ENCODE assay signal across 35 cellular contexts in genomic region chr7:88141953-88142352, GRCh38.
"Had no signal": no experiment of that assay in that cellular context is flagged by ENCODE, and none has a peak within 500 bp of the region (broad histone marks: within the 10 kb centered on the region; RNA-seq: fewer than 3 reads in every experiment).

No MANE protein-coding gene starts in this region.

- DNase-seq: activated CD4-positive, alpha-beta memory T cell treated with anti-CD3 and anti-CD28 coated beads for 36 hours; activated CD4-positive, alpha-beta T cell treated with anti-CD3 and anti-CD28 coated beads for 36 hours; activated CD4-positive, alpha-beta T cell treated with anti-CD3 and anti-CD28 coated beads, Interleukin-2, amount 10 ng/mL, durations not matched to agents 24 days and 14 days; activated CD4-positive, CD25-positive, alpha-beta regulatory T cell; activated CD4-positive, CD25-positive, alpha-beta regulatory T cell treated with anti-CD3 and anti-CD28 coated beads, Interleukin-2, amount 50 U/mL, for 72 hours; activated CD8-positive, alpha-beta memory T cell treated with anti-CD3 and anti-CD28 coated beads, Interleukin-2, amount 10 ng/mL, durations not matched to agents 7 days and 5 days; activated CD8-positive, alpha-beta memory T cell treated with anti-CD3 and anti-CD28 coated beads, Interleukin-2, amount 50 U/mL, for 4 hours; activated CD8-positive, alpha-beta T cell treated with anti-CD3 and anti-CD28 coated beads, Interleukin-2, amount 10 ng/mL, durations not matched to agents 7 days and 5 days; activated effector memory CD4-positive, alpha-beta T cell treated with anti-CD3 and anti-CD28 coated beads, Interleukin-2, amount 50 U/mL, for 16 hours; activated naive CD4-positive, alpha-beta T cell treated with anti-CD3 and anti-CD28 coated beads for 36 hours; activated naive CD8-positive, alpha-beta T cell treated with anti-CD3 and anti-CD28 coated beads for 36 hours; activated naive CD8-positive, alpha-beta T cell treated with anti-CD3 and anti-CD28 coated beads, Interleukin-2, amount 50 U/mL, for 24 hours; activated T-cell treated with anti-CD3 and anti-CD28 coated beads, Interleukin-2, amount 50 U/mL, for 1 hour; activated T-cell treated with anti-CD3 and anti-CD28 coated beads, Interleukin-2, amount 50 U/mL, for 48 hours; adrenal gland; amygdala; aorta; body of pancreas; central memory CD4-positive, alpha-beta T cell; cerebellar nuclear complex; colonic mucosa; effector CD8-positive, alpha-beta T cell; foreskin fibroblast; head of caudate nucleus; T-helper 1 cell; T-helper 17 cell; T1000 had no signal

- H3K36me3 Mint-ChIP-seq: activated CD4-positive, alpha-beta memory T cell treated with anti-CD3 and anti-CD28 coated beads for 36 hours; activated CD8-positive, alpha-beta memory T cell treated with anti-CD3 and anti-CD28 coated beads, Interleukin-2, amount 10 ng/mL, durations not matched to agents 7 days and 5 days; activated naive CD4-positive, alpha-beta T cell treated with anti-CD3 and anti-CD28 coated beads, Interleukin-2, amount 50 U/mL, for 24 hours had no signal

- H3K4me3 Mint-ChIP-seq: activated CD4-positive, alpha-beta memory T cell treated with anti-CD3 and anti-CD28 coated beads for 36 hours; activated CD4-positive, alpha-beta T cell treated with anti-CD3 and anti-CD28 coated beads for 36 hours; activated CD4-positive, alpha-beta T cell treated with anti-CD3 and anti-CD28 coated beads, Interleukin-2, amount 10 ng/mL, durations not matched to agents 24 days and 14 days; activated CD8-positive, alpha-beta memory T cell treated with anti-CD3 and anti-CD28 coated beads, Interleukin-2, amount 10 ng/mL, durations not matched to agents 7 days and 5 days; activated CD8-positive, alpha-beta T cell treated with anti-CD3 and anti-CD28 coated beads, Interleukin-2, amount 10 ng/mL, durations not matched to agents 7 days and 5 days; activated naive CD4-positive, alpha-beta T cell treated with anti-CD3 and anti-CD28 coated beads for 36 hours; activated naive CD4-positive, alpha-beta T cell treated with anti-CD3 and anti-CD28 coated beads, Interleukin-2, amount 50 U/mL, for 24 hours; activated naive CD8-positive, alpha-beta T cell treated with anti-CD3 and anti-CD28 coated beads for 36 hours; activated naive CD8-positive, alpha-beta T cell treated with anti-CD3 and anti-CD28 coated beads, Interleukin-2, amount 50 U/mL, for 24 hours; activated T-helper 1 cell treated with anti-CD3 and anti-CD28 coated beads, Interleukin-12 subunit alpha, Interleukin-12 subunit beta, Interleukin-2, Interleukin-4 antibody, amounts not matched to agents 30 ng/mL and 10 ng/mL and 1 ng/mL, durations not matched to agents 14 hours and 24 hours and 36 hours; T-helper 17 cell; T-helper 2 cell treated with Interferon-gamma antibody and Interleukin-4, amounts not matched to agents 5 μg/mL and 100 μg/mL, for 36 hours had no signal

- H3K27ac ChIP-seq: adrenal gland, colonic mucosa, epithelial cell of prostate had no signal

- H3K27me3 Mint-ChIP-seq: activated CD4-positive, alpha-beta memory T cell treated with anti-CD3 and anti-CD28 coated beads for 36 hours; activated CD4-positive, alpha-beta T cell treated with anti-CD3 and anti-CD28 coated beads for 36 hours; activated CD4-positive, alpha-beta T cell treated with anti-CD3 and anti-CD28 coated beads, Interleukin-2, amount 10 ng/mL, durations not matched to agents 24 days and 14 days; activated CD8-positive, alpha-beta memory T cell treated with anti-CD3 and anti-CD28 coated beads, Interleukin-2, amount 10 ng/mL, durations not matched to agents 7 days and 5 days; activated naive CD4-positive, alpha-beta T cell treated with anti-CD3 and anti-CD28 coated beads, Interleukin-2, amount 50 U/mL, for 24 hours; activated naive CD8-positive, alpha-beta T cell treated with anti-CD3 and anti-CD28 coated beads for 36 hours; activated naive CD8-positive, alpha-beta T cell treated with anti-CD3 and anti-CD28 coated beads, Interleukin-2, amount 50 U/mL, for 24 hours; T-helper 17 cell had no signal

- ATAC-seq: activated CD4-positive, alpha-beta T cell treated with anti-CD3 and anti-CD28 coated beads for 36 hours; activated CD8-positive, alpha-beta memory T cell treated with anti-CD3 and anti-CD28 coated beads, Interleukin-2, amount 10 ng/mL, durations not matched to agents 7 days and 5 days; activated CD8-positive, alpha-beta T cell treated with anti-CD3 and anti-CD28 coated beads, Interleukin-2, amount 10 ng/mL, durations not matched to agents 7 days and 5 days; activated naive CD8-positive, alpha-beta T cell treated with anti-CD3 and anti-CD28 coated beads, Interleukin-2, amount 50 U/mL, for 24 hours; T-helper 17 cell had no signal

- H3K27ac Mint-ChIP-seq: activated CD4-positive, alpha-beta memory T cell treated with anti-CD3 and anti-CD28 coated beads for 36 hours; activated CD4-positive, alpha-beta T cell treated with anti-CD3 and anti-CD28 coated beads for 36 hours; activated CD4-positive, alpha-beta T cell treated with anti-CD3 and anti-CD28 coated beads, Interleukin-2, amount 10 ng/mL, durations not matched to agents 24 days and 14 days; activated CD8-positive, alpha-beta memory T cell treated with anti-CD3 and anti-CD28 coated beads, Interleukin-2, amount 10 ng/mL, durations not matched to agents 7 days and 5 days; activated CD8-positive, alpha-beta T cell treated with anti-CD3 and anti-CD28 coated beads, Interleukin-2, amount 10 ng/mL, durations not matched to agents 7 days and 5 days; activated naive CD4-positive, alpha-beta T cell treated with anti-CD3 and anti-CD28 coated beads for 36 hours; activated naive CD4-positive, alpha-beta T cell treated with anti-CD3 and anti-CD28 coated beads, Interleukin-2, amount 50 U/mL, for 24 hours; activated naive CD8-positive, alpha-beta T cell treated with anti-CD3 and anti-CD28 coated beads for 36 hours; activated naive CD8-positive, alpha-beta T cell treated with anti-CD3 and anti-CD28 coated beads, Interleukin-2, amount 50 U/mL, for 24 hours; activated T-helper 1 cell treated with anti-CD3 and anti-CD28 coated beads, Interleukin-12 subunit alpha, Interleukin-12 subunit beta, Interleukin-2, Interleukin-4 antibody, amounts not matched to agents 30 ng/mL and 10 ng/mL and 1 ng/mL, durations not matched to agents 14 hours and 24 hours and 36 hours; activated T-helper 2 cell treated with anti-CD3 and anti-CD28 coated beads, Interferon-gamma antibody, Interleukin-2, Interleukin-4, amounts not matched to agents 10 μg/mL and 5 μg/mL and 100 μg/mL, durations not matched to agents 14 hours and 24 hours and 36 hours; T-helper 17 cell; T-helper 2 cell treated with Interferon-gamma antibody and Interleukin-4, amounts not matched to agents 5 μg/mL and 100 μg/mL, for 36 hours had no signal

- H3K4me1 ChIP-seq: adrenal gland, colonic mucosa had no signal

- H3K9me3 Mint-ChIP-seq: activated CD4-positive, alpha-beta memory T cell treated with anti-CD3 and anti-CD28 coated beads for 36 hours; activated CD4-positive, alpha-beta T cell treated with anti-CD3 and anti-CD28 coated beads, Interleukin-2, amount 10 ng/mL, durations not matched to agents 24 days and 14 days; activated naive CD4-positive, alpha-beta T cell treated with anti-CD3 and anti-CD28 coated beads for 36 hours; activated naive CD4-positive, alpha-beta T cell treated with anti-CD3 and anti-CD28 coated beads, Interleukin-2, amount 50 U/mL, for 24 hours; activated naive CD8-positive, alpha-beta T cell treated with anti-CD3 and anti-CD28 coated beads for 36 hours; activated naive CD8-positive, alpha-beta T cell treated with anti-CD3 and anti-CD28 coated beads, Interleukin-2, amount 50 U/mL, for 24 hours; activated T-helper 1 cell treated with anti-CD3 and anti-CD28 coated beads, Interleukin-12 subunit alpha, Interleukin-12 subunit beta, Interleukin-2, Interleukin-4 antibody, amounts not matched to agents 30 ng/mL and 10 ng/mL and 1 ng/mL, durations not matched to agents 14 hours and 24 hours and 36 hours; activated T-helper 2 cell treated with anti-CD3 and anti-CD28 coated beads, Interferon-gamma antibody, Interleukin-2, Interleukin-4, amounts not matched to agents 10 μg/mL and 5 μg/mL and 100 μg/mL, durations not matched to agents 14 hours and 24 hours and 36 hours; T-helper 2 cell treated with Interferon-gamma antibody and Interleukin-4, amounts not matched to agents 5 μg/mL and 100 μg/mL, for 36 hours had no signal

- H3K4me1 Mint-ChIP-seq: activated CD4-positive, alpha-beta T cell treated with anti-CD3 and anti-CD28 coated beads for 36 hours; activated CD4-positive, alpha-beta T cell treated with anti-CD3 and anti-CD28 coated beads, Interleukin-2, amount 10 ng/mL, durations not matched to agents 24 days and 14 days; activated CD8-positive, alpha-beta memory T cell treated with anti-CD3 and anti-CD28 coated beads, Interleukin-2, amount 10 ng/mL, durations not matched to agents 7 days and 5 days; activated naive CD4-positive, alpha-beta T cell treated with anti-CD3 and anti-CD28 coated beads, Interleukin-2, amount 50 U/mL, for 24 hours; activated naive CD8-positive, alpha-beta T cell treated with anti-CD3 and anti-CD28 coated beads for 36 hours; activated naive CD8-positive, alpha-beta T cell treated with anti-CD3 and anti-CD28 coated beads, Interleukin-2, amount 50 U/mL, for 24 hours; T-helper 17 cell had no signal

- H3K9me3 ChIP-seq: adrenal gland, body of pancreas, colonic mucosa had no signal

- H3K4me3 ChIP-seq: adrenal gland, body of pancreas, colonic mucosa had no signal

- H3K27me3 ChIP-seq: adrenal gland, body of pancreas, colonic mucosa had no signal

- H3K36me3 ChIP-seq: adrenal gland, colonic mucosa had no signal

- FAIRE-seq: endometrium, endothelial cell of umbilical vein, frontal cortex had no signal
